Comparison of ENCODE assay signal across 37 cellular contexts in the genomic region with DNA sequence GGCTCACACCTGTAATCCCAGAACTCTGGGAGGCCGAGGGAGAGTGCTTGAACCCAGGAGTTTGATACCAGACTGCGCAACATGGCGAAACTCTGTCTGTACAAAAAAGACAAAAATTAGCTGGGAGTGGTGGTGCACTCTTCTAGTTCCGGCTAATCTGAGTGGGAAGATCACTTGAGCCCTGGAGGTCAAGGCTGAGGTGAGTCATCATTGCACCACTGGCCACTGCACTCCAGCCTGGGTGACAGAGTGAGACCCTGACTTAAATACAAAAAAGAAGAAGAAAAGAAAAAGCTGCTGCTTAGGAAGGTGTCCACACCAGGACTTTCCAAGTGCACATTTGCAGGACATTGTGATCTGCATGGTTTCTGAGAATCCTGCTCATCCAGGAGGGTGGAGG. TPM values are rescaled to one million over a fixed set of nuclear protein-coding genes. Genes with fewer than 3 reads are reported as not detected.
"Had no signal": no experiment of that assay in that cellular context is flagged by ENCODE, and none has a peak within 500 bp of the region (broad histone marks: within the 10 kb centered on the region; RNA-seq: fewer than 3 reads in every experiment).

No MANE protein-coding gene starts in this region.

- DNase-seq: activated B cell treated with CpG ODN at 0.5 μM for 24 hours; activated CD4-positive, alpha-beta memory T cell treated with anti-CD3 and anti-CD28 coated beads for 36 hours; activated CD4-positive, alpha-beta T cell treated with anti-CD3 and anti-CD28 coated beads for 4 hours; activated CD4-positive, alpha-beta T cell treated with anti-CD3 and anti-CD28 coated beads, Interleukin-2, amount 10 ng/mL, durations not matched to agents 24 days and 14 days; activated CD4-positive, alpha-beta T cell treated with anti-CD3 and anti-CD28 coated beads, Interleukin-2, amount 50 U/mL, for 1 hour; activated CD4-positive, alpha-beta T cell treated with anti-CD3 and anti-CD28 coated beads, Interleukin-2, amount 50 U/mL, for 4 hours; activated CD4-positive, CD25-positive, alpha-beta regulatory T cell treated with anti-CD3 and anti-CD28 coated beads, Interleukin-2, amount 50 U/mL, for 72 hours; activated CD8-positive, alpha-beta memory T cell treated with anti-CD3 and anti-CD28 coated beads, Interleukin-2, amount 50 U/mL, for 4 hours; activated CD8-positive, alpha-beta T cell treated with anti-CD3 and anti-CD28 coated beads for 36 hours; activated effector memory CD4-positive, alpha-beta T cell treated with anti-CD3 and anti-CD28 coated beads, Interleukin-2, amount 50 U/mL, for 16 hours; activated gamma-delta T cell treated with Interleukin-2 at 50 U/mL for 16 hours; activated naive CD4-positive, alpha-beta T cell; activated naive CD4-positive, alpha-beta T cell treated with anti-CD3 and anti-CD28 coated beads for 36 hours; activated naive CD4-positive, alpha-beta T cell treated with anti-CD3 and anti-CD28 coated beads, Interleukin-2, amount 50 U/mL, for 16 hours; activated naive CD8-positive, alpha-beta T cell treated with anti-CD3 and anti-CD28 coated beads for 36 hours; activated T-cell treated with anti-CD3 and anti-CD28 coated beads for 4 hours; activated T-cell treated with anti-CD3 and anti-CD28 coated beads, Interleukin-2, amount 50 U/mL, for 1 hour; activated T-cell treated with anti-CD3 and anti-CD28 coated beads, Interleukin-2, amount 50 U/mL, for 4 hours; activated T-cell treated with anti-CD3 and anti-CD28 coated beads, Interleukin-2, amount 50 U/mL, for 72 hours; adrenal gland; amniotic stem cell; aorta; body of pancreas; brain microvascular endothelial cell; central memory CD4-positive, alpha-beta T cell; T-helper 2 cell; T-helper 9 cell had no signal

- FAIRE-seq: astrocyte, colon, TTC549 had no signal

- H3K27ac ChIP-seq: adrenal gland, body of pancreas, brain microvascular endothelial cell, breast epithelium, VCaP had no signal

- H3K36me3 ChIP-seq: adrenal gland, brain microvascular endothelial cell, breast epithelium had no signal

- H3K4me1 ChIP-seq: adrenal gland, body of pancreas, breast epithelium had no signal

- H3K4me3 ChIP-seq: adrenal gland, body of pancreas, breast epithelium had no signal

- H3K27me3 ChIP-seq: body of pancreas, brain microvascular endothelial cell had no signal

- H3K9me3 ChIP-seq: adrenal gland, body of pancreas had no signal

- ATAC-seq: activated CD8-positive, alpha-beta T cell treated with anti-CD3 and anti-CD28 coated beads for 36 hours; activated naive CD4-positive, alpha-beta T cell treated with anti-CD3 and anti-CD28 coated beads, Interleukin-2, amount 50 U/mL, for 72 hours; activated T-cell treated with anti-CD3 and anti-CD28 coated beads, Interleukin-2, amount 50 U/mL, for 4 hours; activated T-cell treated with anti-CD3 and anti-CD28 coated beads, Interleukin-2, amount 50 U/mL, for 72 hours; activated T-helper 17 cell treated with anti-CD3 and anti-CD28 coated beads, Interleukin-2, amount 50 U/mL, for 72 hours; body of pancreas had no signal

RNA-seq across cellular contexts. Expression of a gene that starts 16.4 kb away (rescaled TPM):
- total RNA-seq: activated B cell treated with CpG ODN at 0.5 μM for 24 hours; activated CD4-positive, alpha-beta memory T cell treated with anti-CD3 and anti-CD28 coated beads for 36 hours; activated CD4-positive, alpha-beta T cell treated with anti-CD3 and anti-CD28 coated beads, Interleukin-2, amount 10 ng/mL, durations not matched to agents 24 days and 14 days; activated CD8-positive, alpha-beta memory T cell treated with anti-CD3 and anti-CD28 coated beads for 36 hours; activated CD8-positive, alpha-beta T cell treated with anti-CD3 and anti-CD28 coated beads for 36 hours; activated naive CD4-positive, alpha-beta T cell treated with anti-CD3 and anti-CD28 coated beads for 36 hours; activated naive CD4-positive, alpha-beta T cell treated with anti-CD3 and anti-CD28 coated beads, Interleukin-2, amount 50 U/mL, for 72 hours; activated naive CD8-positive, alpha-beta T cell treated with anti-CD3 and anti-CD28 coated beads for 36 hours; activated T-cell treated with anti-CD3 and anti-CD28 coated beads, Interleukin-2, amount 50 U/mL, for 4 hours; activated T-helper 1 cell treated with anti-CD3 and anti-CD28 coated beads, Interleukin-12 subunit alpha, Interleukin-12 subunit beta, Interleukin-2, Interleukin-4 antibody, amounts not matched to agents 30 ng/mL and 10 ng/mL and 1 ng/mL, durations not matched to agents 14 hours and 24 hours and 36 hours; activated T-helper 17 cell treated with anti-CD3 and anti-CD28 coated beads, Interleukin-2, amount 50 U/mL, for 72 hours; adrenal gland; aorta; astrocyte; body of pancreas; breast epithelium; cardiac septum had no signal
- polyA plus RNA-seq: adrenal gland, aorta had no signal
